ENCODE assay signal across 25 cellular contexts in genomic region chrX:132820675-132821074, GRCh38.
DNase-seq lines count a peak whose midpoint lies in the region; ATAC-seq, FAIRE-seq and TF ChIP-seq lines count a peak whose summit lies in the region.
"Had no signal": no experiment of that assay in that cellular context is flagged by ENCODE, and none has a peak within 500 bp of the region (broad histone marks: within the 10 kb centered on the region; RNA-seq: fewer than 3 reads in every experiment).

No MANE protein-coding gene starts in this region.

- no peaks in the 10 kb centered on the region for H3K27me3 Mint-ChIP-seq in nephron (ENCODE audit: low read depth)
- H3K27me3 Mint-ChIP-seq: CD4-positive, alpha-beta memory T cell; CD4-positive, CD25-positive, alpha-beta regulatory T cell had no signal

- no peaks in the 10 kb centered on the region for H3K4me1 ChIP-seq in pancreas
- H3K4me1 ChIP-seq: BE2C, BLaER1, Caco-2 had no signal

- peak overlapping the region; percentile 14 to 80 (median 59) for H3K27ac Mint-ChIP-seq in nephron
- H3K27ac Mint-ChIP-seq: CD14-positive monocyte; CD4-positive, alpha-beta memory T cell; CD4-positive, CD25-positive, alpha-beta regulatory T cell had no signal

- H3K4me3 ChIP-seq in pancreas: no peak overlapping the region
- H3K4me3 ChIP-seq: BLaER1 had no signal

- peaks cover 73% of the 10 kb centered on the region for H3K4me1 Mint-ChIP-seq in nephron
- H3K4me1 Mint-ChIP-seq: CD14-positive monocyte; CD4-positive, alpha-beta memory T cell; CD4-positive, CD25-positive, alpha-beta regulatory T cell had no signal

- no peaks in the 10 kb centered on the region for H3K9me3 ChIP-seq in pancreas
- H3K9me3 ChIP-seq: BE2C, BLaER1, Caco-2 had no signal

- DNase-seq in NCI-H69 (lab: John Stamatoyannopoulos, UW) (peak; percentile 0), left colon (no peak), RKO (ENCODE audit: low spot score) (no peak), pancreas (no peak), NCI-H2029 treated with DMSO at 0.1 percent for 48 hours (lab: John Stamatoyannopoulos, UW) (no peak)
- DNase-seq: 8988T; ACHN; BE2C; C1 segment of cervical spinal cord; Caco-2; Calu3; CD4-positive, alpha-beta memory T cell; CD4-positive, CD25-positive, alpha-beta regulatory T cell; DMS79 treated with DMSO at 0.1 percent for 48 hours; GF-D8 had no signal

- no peaks in the 10 kb centered on the region for H3K9me3 Mint-ChIP-seq in nephron
- H3K9me3 Mint-ChIP-seq: CD14-positive monocyte; CD4-positive, alpha-beta memory T cell; CD4-positive, CD25-positive, alpha-beta regulatory T cell had no signal

- FAIRE-seq in colon (lab: Jason Lieb, UNC) (peak; percentile 31), pancreas (lab: Jason Lieb, UNC) (no peak)
- FAIRE-seq: A204.1, D721Med, G401.6, GM12891, GM19239 had no signal

- ATAC-seq in left colon (peak; percentile 52), HG02798 (IDR thresholded peaks at IDR 0.05; ENCODE audit: poor library complexity, unreplicated experiment) (no peak), pancreas (no peak)

- intact Hi-C loops in left colon (cut with DNase I, micrococcal nuclease) (no loop called here), pancreas (cut with DNase I) (no loop called here)

- H3K36me3 Mint-ChIP-seq in nephron (ENCODE audit: low read depth): no peaks in the 10 kb centered on the region
- H3K36me3 Mint-ChIP-seq: CD14-positive monocyte; CD4-positive, alpha-beta memory T cell; CD4-positive, CD25-positive, alpha-beta regulatory T cell had no signal

- no peak overlapping the region for H3K27ac ChIP-seq in pancreas
- H3K27ac ChIP-seq: BLaER1 had no signal

- WGBS in pancreas, 2 donors: 74 to 79% methylated on average over 5 of the region's 5 CpGs

- H3K36me3 ChIP-seq in pancreas: no peaks in the 10 kb centered on the region
- H3K36me3 ChIP-seq: BE2C, BLaER1 had no signal

- H3K4me3 Mint-ChIP-seq in nephron: no peak overlapping the region
- H3K4me3 Mint-ChIP-seq: CD14-positive monocyte; CD4-positive, CD25-positive, alpha-beta regulatory T cell had no signal

- TF ChIP-seq CTCF in nephron (IDR thresholded peaks at IDR 0.05; ENCODE audit: unreplicated experiment in 3 of 3) (no peak), pancreas (IDR thresholded peaks at IDR 0.05) (no peak)

- H3K27me3 ChIP-seq in pancreas: peaks cover 0 to 10% (median 0%) of the 10 kb centered on the region in 4 donors
- H3K27me3 ChIP-seq: BE2C had no signal
